In the genomic region with DNA sequence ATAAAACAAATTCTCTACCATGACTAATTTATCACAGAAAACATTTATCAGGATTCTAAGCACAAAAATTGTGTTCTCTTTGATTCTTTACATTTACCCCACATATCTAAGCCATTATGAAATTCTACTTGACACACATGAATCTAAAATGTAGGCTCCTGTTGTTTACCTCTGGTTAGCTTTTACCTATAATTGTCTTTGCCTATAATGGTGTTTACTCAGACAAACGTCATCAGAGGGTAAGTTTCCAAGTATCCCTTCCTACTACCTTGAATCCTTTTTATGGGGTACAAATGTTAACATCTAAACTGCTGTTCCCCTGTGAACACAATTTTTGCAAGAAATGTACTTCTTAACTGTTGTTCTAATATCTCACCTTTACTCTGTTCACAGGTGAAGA, we compare ENCODE assay signal across 20 cellular contexts.
A peak's percentile ranks its signal among the peaks of the same experiment; 100 is the strongest.
DNase-seq lines count a peak whose midpoint lies in the region; ATAC-seq and TF ChIP-seq lines count a peak whose summit lies in the region.
"Had no signal": no experiment of that assay in that cellular context is flagged by ENCODE, and none has a peak within 500 bp of the region (broad histone marks: within the 10 kb centered on the region; RNA-seq: fewer than 3 reads in every experiment).

No MANE protein-coding gene starts in this region.

- H3K4me1 ChIP-seq in HEK293 (ENCODE audit: control insufficient read depth, insufficient read depth, low read length) (peaks cover 58% of the 10 kb centered on the region), PC-3 (ENCODE audit: insufficient read depth, low read length) (peaks cover 14% of the 10 kb centered on the region), hepatocyte (ENCODE audit: insufficient read depth) (peaks cover 35% of the 10 kb centered on the region), testis (peaks cover 7% of the 10 kb centered on the region)
- H3K4me1 ChIP-seq: A549 had no signal

- DNase-seq in NCI-H146 (lab: John Stamatoyannopoulos, UW), result peak; percentile 12
- peak; percentile 12 for DNase-seq in PC-3
- DNase-seq in hepatocyte (ENCODE audit: low spot score), result no peak
- DNase-seq in effector memory CD8-positive, alpha-beta T cell, result no peak
- DNase-seq in testis, result no peak
- DNase-seq: DMS79, HFFc6, KG1, NCI-H1105, NCI-H1694, NCI-H2081 treated with DMSO at 0.1 percent for 48 hours, NCI-H2227 treated with DMSO at 0.1 percent for 48 hours, NCI-H510A, NCI-H82, Right ventricle myocardium superior had no signal

- no peak overlapping the region for H3K4me3 ChIP-seq in HEK293 (ENCODE audit: low read depth, low read length)
- H3K4me3 ChIP-seq in PC-3 (ENCODE audit: low read length), result no peak overlapping the region
- H3K4me3 ChIP-seq in hepatocyte, result no peak overlapping the region
- H3K4me3 ChIP-seq in testis, result no peak overlapping the region
- H3K4me3 ChIP-seq: A549 had no signal

- H2AFZ ChIP-seq in PC-3 (ENCODE audit: low read length) (no peak overlapping the region), hepatocyte (no peak overlapping the region)

- no peaks in the 10 kb centered on the region for H3K79me2 ChIP-seq in PC-3 (ENCODE audit: low read length)
- H3K79me2 ChIP-seq in hepatocyte, result no peaks in the 10 kb centered on the region

- H3K27me3 ChIP-seq in PC-3 (ENCODE audit: low read length) (no peaks in the 10 kb centered on the region), hepatocyte (no peaks in the 10 kb centered on the region), testis (no peaks in the 10 kb centered on the region)

- H3K36me3 ChIP-seq in HEK293 (ENCODE audit: control insufficient read depth in 2 of 2, insufficient read depth in 1 of 2, low read length in 2 of 2) (peaks cover 0 to 6% of the 10 kb centered on the region in 2 experiments; a peak in 1 of 3 replicates), PC-3 (ENCODE audit: low read depth, low read length) (no peaks in the 10 kb centered on the region; the same call in 1 of the 2 replicates), hepatocyte (replicated peaks; ENCODE audit: insufficient read depth, low read depth) (no peaks in the 10 kb centered on the region), testis (ENCODE audit: low read depth, missing control alignments) (no peaks in the 10 kb centered on the region)

- 0 out of 2 replicates have a peak overlapping the region, but pooled peaks have one; percentile 24 for H3K4me2 ChIP-seq in PC-3 (ENCODE audit: low read length)
- no peak overlapping the region for H3K4me2 ChIP-seq in hepatocyte
- H3K4me2 ChIP-seq: A549 had no signal

- TF ChIP-seq CTCF in HEK293 (tag by site-specific recombination; IDR thresholded peaks at IDR 0.05) (no peak), PC-3 (conservative IDR thresholded peaks at IDR 0.05; ENCODE audit: low read depth, low read length) (no peak), hepatocyte (IDR thresholded peaks at IDR 0.05; ENCODE audit: poor library complexity) (no peak), testis (IDR thresholded peaks at IDR 0.05) (no peak)

- H3K27ac ChIP-seq in HEK293 (ENCODE audit: extremely low read depth, low read depth, low read length) (peak overlapping the region; percentile 37; the same call in 1 of the 2 replicates), PC-3 (ENCODE audit: low read length) (peak overlapping the region; percentile 54), hepatocyte (peak overlapping the region; percentile 42), testis (no peak overlapping the region)
- H3K27ac ChIP-seq: A549 had no signal

- TF ChIP-seq POLR2A in testis (IDR thresholded peaks at IDR 0.05), result no peak

- no peaks in the 10 kb centered on the region for H3K27me3 Mint-ChIP-seq in effector memory CD8-positive, alpha-beta T cell
- H3K27me3 Mint-ChIP-seq: B cell had no signal

- WGBS in hepatocyte (ENCODE audit: low lambda C conversion rate, missing lambda C conversion rate), result 26% methylated on average over 1 of the region's 1 CpG
- 83 to 90% methylated on average over 1 of the region's 1 CpG for WGBS in testis, 2 donors

- H3F3A ChIP-seq in PC-3 (ENCODE audit: low read length, unreplicated experiment), result no peaks in the 10 kb centered on the region

- intact Hi-C loops in PC-3 (cut with micrococcal nuclease), result loop anchor here (2.0 kb wide), 1 partner anchor 16 kb away; no protein-coding TSS in a partner anchor
- intact Hi-C loops in testis (cut with DNase I; ENCODE audit: low total_unique reads), result no loop called here

- H4K20me1 ChIP-seq in PC-3 (ENCODE audit: low read length) (no peaks in the 10 kb centered on the region), hepatocyte (ENCODE audit: insufficient read depth, poor library complexity, severe bottlenecking) (no peaks in the 10 kb centered on the region)

- no peaks in the 10 kb centered on the region for H3K9me3 ChIP-seq in HEK293 (ENCODE audit: control insufficient read depth, insufficient read depth, low read depth, low read length)
- H3K9me3 ChIP-seq in PC-3 (ENCODE audit: low read length), result no peaks in the 10 kb centered on the region
- no peaks in the 10 kb centered on the region for H3K9me3 ChIP-seq in hepatocyte (ENCODE audit: low read depth)
- no peaks in the 10 kb centered on the region for H3K9me3 ChIP-seq in testis

- ATAC-seq in PC-3 (peak; percentile 33; the same call in 1 of the 2 replicates), HG02840 (IDR thresholded peaks at IDR 0.05; ENCODE audit: low FRiP score, unreplicated experiment) (no peak)
- ATAC-seq in effector memory CD8-positive, alpha-beta T cell (replicated peaks), result no peak
- ATAC-seq: A549 had no signal

- H3K27ac Mint-ChIP-seq in effector memory CD8-positive, alpha-beta T cell, result peak overlapping the region in 1 of 2 donors; percentile 20
- H3K27ac Mint-ChIP-seq: B cell, CD14-positive monocyte, HFFc6 had no signal

- peaks cover 16% of the 10 kb centered on the region for H3K36me3 Mint-ChIP-seq in effector memory CD8-positive, alpha-beta T cell (ENCODE audit: insufficient read depth)

- no peaks in the 10 kb centered on the region for H3K9me2 ChIP-seq in PC-3 (replicated peaks; ENCODE audit: low read length)
- no peaks in the 10 kb centered on the region for H3K9me2 ChIP-seq in hepatocyte (replicated peaks; ENCODE audit: insufficient read depth)

- H3K9ac ChIP-seq in PC-3 (ENCODE audit: low read length), result no peak overlapping the region

- H3K4me1 Mint-ChIP-seq in effector memory CD8-positive, alpha-beta T cell (ENCODE audit: low read depth in 2 of 2), result peaks cover 0 to 11% of the 10 kb centered on the region in 2 donors
- H3K4me1 Mint-ChIP-seq: B cell, CD14-positive monocyte had no signal

- CTCF ChIA-PET in HEK293 (lab: Yijun Ruan, JAX), result interaction anchor here (0.8 kb wide), 1 partner anchor 211 kb away, joined by 3 read pairs; no protein-coding TSS in a partner anchor
- CTCF ChIA-PET in PC-3 (lab: Charles Lee), result no interaction called here

- no peaks in the 10 kb centered on the region for H3K9me3 Mint-ChIP-seq in effector memory CD8-positive, alpha-beta T cell

- BruUV-seq in PC-3 (replicated peaks; lab: Mats Ljungman, UMichigan), result no TSS peak

- POLR2A ChIA-PET in HEK293 (lab: Yijun Ruan, JAX), result no interaction called here
- POLR2A ChIA-PET in PC-3 (lab: Charles Lee; ENCODE audit: unreplicated experiment), result no interaction called here

- no peak overlapping the region for H3K4me3 Mint-ChIP-seq in effector memory CD8-positive, alpha-beta T cell
- H3K4me3 Mint-ChIP-seq: B cell, CD14-positive monocyte, HFFc6 had no signal

TF ChIP-seq in HEK293, 187 proteins besides CTCF, POLR2A, EP300 and RAD21 (continues in another document):
- peak; percentile 66 for TF ChIP-seq SP7 (tag by site-specific recombination; IDR thresholded peaks at IDR 0.05)
- no peak for TF ChIP-seq ZNF501 (tag by site-specific recombination; IDR thresholded peaks at IDR 0.05)
- peak; percentile 34; the same call in 1 of the 2 replicates for TF ChIP-seq ZNF366 (tag by site-specific recombination; conservative IDR thresholded peaks at IDR 0.05)
- peak; percentile 52; the same call in 1 of the 2 replicates for TF ChIP-seq OVOL3 (tag by site-specific recombination; IDR thresholded peaks at IDR 0.05)
- peak; percentile 83; the same call in 1 of the 2 replicates for TF ChIP-seq ZBTB1 (tag by site-specific recombination; IDR thresholded peaks at IDR 0.05)
- TF ChIP-seq, protein P1, sequence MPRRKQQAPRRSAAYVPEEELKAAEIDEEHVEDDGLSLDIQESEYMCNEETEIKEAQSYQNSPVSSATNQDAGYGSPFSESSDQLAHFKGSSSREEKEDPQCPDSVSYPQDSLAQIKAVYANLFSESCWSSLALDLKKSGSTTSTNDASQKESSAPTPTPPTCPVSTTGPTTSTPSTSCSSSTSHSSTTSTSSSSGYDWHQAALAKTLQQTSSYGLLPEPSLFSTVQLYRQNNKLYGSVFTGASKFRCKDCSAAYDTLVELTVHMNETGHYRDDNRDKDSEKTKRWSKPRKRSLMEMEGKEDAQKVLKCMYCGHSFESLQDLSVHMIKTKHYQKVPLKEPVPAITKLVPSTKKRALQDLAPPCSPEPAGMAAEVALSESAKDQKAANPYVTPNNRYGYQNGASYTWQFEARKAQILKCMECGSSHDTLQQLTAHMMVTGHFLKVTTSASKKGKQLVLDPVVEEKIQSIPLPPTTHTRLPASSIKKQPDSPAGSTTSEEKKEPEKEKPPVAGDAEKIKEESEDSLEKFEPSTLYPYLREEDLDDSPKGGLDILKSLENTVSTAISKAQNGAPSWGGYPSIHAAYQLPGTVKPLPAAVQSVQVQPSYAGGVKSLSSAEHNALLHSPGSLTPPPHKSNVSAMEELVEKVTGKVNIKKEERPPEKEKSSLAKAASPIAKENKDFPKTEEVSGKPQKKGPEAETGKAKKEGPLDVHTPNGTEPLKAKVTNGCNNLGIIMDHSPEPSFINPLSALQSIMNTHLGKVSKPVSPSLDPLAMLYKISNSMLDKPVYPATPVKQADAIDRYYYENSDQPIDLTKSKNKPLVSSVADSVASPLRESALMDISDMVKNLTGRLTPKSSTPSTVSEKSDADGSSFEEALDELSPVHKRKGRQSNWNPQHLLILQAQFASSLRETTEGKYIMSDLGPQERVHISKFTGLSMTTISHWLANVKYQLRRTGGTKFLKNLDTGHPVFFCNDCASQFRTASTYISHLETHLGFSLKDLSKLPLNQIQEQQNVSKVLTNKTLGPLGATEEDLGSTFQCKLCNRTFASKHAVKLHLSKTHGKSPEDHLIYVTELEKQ (tag by site-specific recombination; IDR thresholded peaks at IDR 0.05; ENCODE audit: borderline replicate concordance), result peak; percentile 83

Comparison
In these comparisons a context has a peak if more than half of its experiments do, and no peak if none do; other contexts are left out.
1. H3K27ac ChIP-seq: peak in HEK293 (single experiment), PC-3 (single experiment) and hepatocyte (single experiment); none in testis (0 of 2).
2. DNase-seq: peak in NCI-H146 (single experiment) and PC-3 (single experiment); none in hepatocyte (single experiment), effector memory CD8-positive, alpha-beta T cell (0 of 3) and testis (single experiment).